In the genomic region with DNA sequence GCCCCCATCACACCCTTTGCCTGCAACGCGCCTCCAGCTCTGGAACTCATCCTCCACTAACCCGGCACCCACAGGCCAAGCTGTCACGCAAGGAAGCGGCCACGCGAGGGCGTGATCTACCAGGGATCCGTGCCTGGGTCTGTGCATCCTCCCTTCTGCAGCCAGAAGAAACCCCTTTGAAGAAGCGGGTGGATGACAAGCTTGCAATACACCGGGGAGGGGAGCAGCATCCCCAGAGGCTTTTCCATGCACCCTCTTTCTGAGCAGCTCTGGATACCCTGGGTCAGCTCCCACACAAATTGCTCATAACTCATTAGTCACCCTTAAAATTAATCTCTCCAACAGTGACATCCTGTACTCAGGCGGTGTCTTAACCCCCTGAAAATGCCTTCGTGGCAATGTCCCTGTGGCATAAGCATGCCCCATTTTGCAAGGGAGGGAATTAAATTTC, we compare ENCODE assay signal across 8 cellular contexts. TPM values are rescaled to one million over a fixed set of nuclear protein-coding genes. Genes with fewer than 3 reads are reported as not detected.
DNase-seq lines count a peak whose midpoint lies in the region; ATAC-seq and TF ChIP-seq lines count a peak whose summit lies in the region.

No MANE protein-coding gene starts in this region.

- H3K36me3 ChIP-seq in CD8-positive, alpha-beta T cell (ENCODE audit: insufficient read depth, low read length) = no peaks in the 10 kb centered on the region
- H3K36me3 ChIP-seq in HEK293 (ENCODE audit: control insufficient read depth in 2 of 2, insufficient read depth in 1 of 2, low read length in 2 of 2) = no peaks in the 10 kb centered on the region
- H3K36me3 ChIP-seq in PC-3 (ENCODE audit: low read depth, low read length) = no peaks in the 10 kb centered on the region
- no peaks in the 10 kb centered on the region for H3K36me3 ChIP-seq in fibroblast of lung (ENCODE audit: control insufficient read depth, insufficient read depth, low read length)
- H3K36me3 ChIP-seq in neuronal stem cell (replicated peaks in 1 of 2; ENCODE audit: control insufficient read depth in 2 of 2, insufficient read depth in 2 of 2, low read length in 2 of 2) = no peaks in the 10 kb centered on the region

- H3K4me3 ChIP-seq in CD8-positive, alpha-beta T cell (ENCODE audit: low read depth, low read length) = no peak overlapping the region
- H3K4me3 ChIP-seq in HEK293 (ENCODE audit: low read depth, low read length) (no peak overlapping the region), PC-3 (ENCODE audit: low read length) (no peak overlapping the region), fibroblast of lung (replicated peaks in 1 of 4; ENCODE audit: control extremely low read depth in 1 of 4, insufficient read depth in 1 of 4, low read depth in 3 of 4, low read length in 4 of 4) (no peak overlapping the region), neuronal stem cell (ENCODE audit: low read length in 2 of 2) (no peak overlapping the region)

- no peak overlapping the region for H2BK15ac ChIP-seq in neuronal stem cell (ENCODE audit: low read length)

- H3K36me3 Mint-ChIP-seq in CD8-positive, alpha-beta T cell = no peaks in the 10 kb centered on the region

- no peaks in the 10 kb centered on the region for H3K79me2 ChIP-seq in PC-3 (ENCODE audit: low read length)
- H3K79me2 ChIP-seq in fibroblast of lung (ENCODE audit: control insufficient read depth, insufficient read depth, low read length) = no peaks in the 10 kb centered on the region

- no peaks in the 10 kb centered on the region for H3K9me3 Mint-ChIP-seq in CD8-positive, alpha-beta T cell

- DNase-seq in CD8-positive, alpha-beta T cell = peak; percentile 72 to 88 (median 79)
- peak; percentile 82 for DNase-seq in PC-3
- peak; percentile 88 for DNase-seq in activated T-cell treated with anti-CD3 and anti-CD28 coated beads, Interleukin-2, amount 50 U/mL, for 1 hour
- peak; percentile 38 to 51 for DNase-seq in fibroblast of lung (ENCODE audit: low read depth in 2 of 2)
- DNase-seq in neuronal stem cell (ENCODE audit: low spot score) = peak; percentile 48
- peak in 46 of 49 donors; percentile 6 to 84 (median 61) for DNase-seq in substantia nigra (lab: John Stamatoyannopoulos, UW)

- intact Hi-C loops in CD8-positive, alpha-beta T cell (cut with DNase I, micrococcal nuclease) = loop anchor here (1.0 to 10.0 kb wide), 6 partner anchors 120 to 375 kb away; no protein-coding TSS in a partner anchor
- intact Hi-C loops in PC-3 (cut with micrococcal nuclease) = loop anchor here (2.0 to 5.0 kb wide), 2 partner anchors 107 to 208 kb away; no protein-coding TSS in a partner anchor

- H3F3A ChIP-seq in PC-3 (ENCODE audit: low read length, unreplicated experiment) = no peaks in the 10 kb centered on the region

- no peaks in the 10 kb centered on the region for H3K27me3 ChIP-seq in CD8-positive, alpha-beta T cell (ENCODE audit: insufficient read depth, low read length)
- H3K27me3 ChIP-seq in PC-3 (ENCODE audit: low read length) (no peaks in the 10 kb centered on the region), fibroblast of lung (ENCODE audit: control insufficient read depth, insufficient read depth, low read length) (peaks cover 4% of the 10 kb centered on the region), neuronal stem cell (ENCODE audit: control insufficient read depth in 3 of 3, insufficient read depth in 3 of 3, low read depth in 1 of 3, low read length in 3 of 3) (peaks cover 0 to 8% (median 0%) of the 10 kb centered on the region in 3 experiments)

- no peak overlapping the region for H3K27ac Mint-ChIP-seq in CD8-positive, alpha-beta T cell

- H3K9me3 ChIP-seq in CD8-positive, alpha-beta T cell (ENCODE audit: low read length) = no peaks in the 10 kb centered on the region
- H3K9me3 ChIP-seq in HEK293 (ENCODE audit: control insufficient read depth, insufficient read depth, low read depth, low read length) (no peaks in the 10 kb centered on the region), PC-3 (ENCODE audit: low read length) (no peaks in the 10 kb centered on the region), fibroblast of lung (ENCODE audit: control insufficient read depth, insufficient read depth, low read depth, low read length) (no peaks in the 10 kb centered on the region), neuronal stem cell (replicated peaks in 1 of 2; ENCODE audit: control insufficient read depth in 2 of 2, insufficient read depth in 1 of 2, low read depth in 1 of 2, low read length in 2 of 2) (no peaks in the 10 kb centered on the region)

- no peak overlapping the region for H2BK120ac ChIP-seq in neuronal stem cell (ENCODE audit: low read depth, low read length)

- POLR2A ChIA-PET in CD8-positive, alpha-beta T cell (lab: Charles Lee) = no interaction called here
- POLR2A ChIA-PET in HEK293 (lab: Yijun Ruan, JAX) (no interaction called here), PC-3 (lab: Charles Lee; ENCODE audit: unreplicated experiment) (no interaction called here)

- H2AFZ ChIP-seq in PC-3 (ENCODE audit: low read length) = no peak overlapping the region
- H2AFZ ChIP-seq in fibroblast of lung (ENCODE audit: low read length) = no peak overlapping the region
- no peak overlapping the region for H2AFZ ChIP-seq in neuronal stem cell (ENCODE audit: low read length)

- H3K4me1 ChIP-seq in CD8-positive, alpha-beta T cell (ENCODE audit: insufficient read depth, low read length) = no peaks in the 10 kb centered on the region
- H3K4me1 ChIP-seq in HEK293 (ENCODE audit: control insufficient read depth, insufficient read depth, low read length) (no peaks in the 10 kb centered on the region), PC-3 (ENCODE audit: insufficient read depth, low read length) (peaks cover 9% of the 10 kb centered on the region; the same call in 1 of the 2 replicates), fibroblast of lung (ENCODE audit: control insufficient read depth, extremely low read depth, insufficient read depth, low read length) (no peaks in the 10 kb centered on the region), neuronal stem cell (ENCODE audit: control insufficient read depth in 2 of 2, insufficient read depth in 1 of 2, low read depth in 1 of 2, low read length in 2 of 2) (peaks cover 0 to 2% of the 10 kb centered on the region in 2 donors)

- no peak overlapping the region for H3K4ac ChIP-seq in neuronal stem cell (ENCODE audit: low read length)

- no peak overlapping the region for H4K8ac ChIP-seq in neuronal stem cell (ENCODE audit: low read depth, low read length)

- H3K4me2 ChIP-seq in PC-3 (ENCODE audit: low read length) = no peak overlapping the region
- H3K4me2 ChIP-seq in fibroblast of lung (ENCODE audit: extremely low read depth, insufficient read depth, low read length) = no peak overlapping the region
- H3K4me2 ChIP-seq in neuronal stem cell (ENCODE audit: insufficient read depth, low read length, poor library complexity, severe bottlenecking) = no peak overlapping the region

- H2AK5ac ChIP-seq in neuronal stem cell (ENCODE audit: low read depth, low read length) = no peak overlapping the region

- no peaks in the 10 kb centered on the region for H3K9me2 ChIP-seq in PC-3 (replicated peaks; ENCODE audit: low read length)

- peak; percentile 95 for ATAC-seq in CD8-positive, alpha-beta T cell
- peak; percentile 78 for ATAC-seq in PC-3
- ATAC-seq in HG03196 (IDR thresholded peaks at IDR 0.05; ENCODE audit: unreplicated experiment) = no peak

- WGBS in neuronal stem cell (ENCODE audit: extremely low coverage in 2 of 2, insufficient read length in 2 of 2, insufficient replicate concordance in 1 of 2), 2 donors = no CpG with 5 or more reads among the region's 13 CpGs

- no peak overlapping the region for H2BK12ac ChIP-seq in neuronal stem cell (ENCODE audit: low read length)

- CTCF ChIA-PET in CD8-positive, alpha-beta T cell (lab: Charles Lee) = interaction anchor here (0.6 to 10.5 kb wide), 53 partner anchors 10 to 723 kb away, joined by 3 to 210 read pairs (median 4); no protein-coding TSS in a partner anchor
- CTCF ChIA-PET in HEK293 (lab: Yijun Ruan, JAX) = interaction anchor here (0.6 to 7.3 kb wide), 28 partner anchors 10 to 888 kb away, joined by 3 to 63 read pairs (median 6); a partner anchor contains a TSS
- CTCF ChIA-PET in PC-3 (lab: Charles Lee) = interaction anchor here (1.2 to 1.6 kb wide), 3 partner anchors 152 to 293 kb away, joined by 3 to 10 read pairs (median 8); no protein-coding TSS in a partner anchor

- peaks cover 5% of the 10 kb centered on the region for H3K4me1 Mint-ChIP-seq in CD8-positive, alpha-beta T cell (ENCODE audit: low read depth)

- no peak overlapping the region for H3K14ac ChIP-seq in neuronal stem cell (ENCODE audit: low read length)

- no peaks in the 10 kb centered on the region for H3K79me1 ChIP-seq in neuronal stem cell (ENCODE audit: low read depth, low read length)

- TF ChIP-seq CTCF in CD8-positive, alpha-beta T cell (IDR thresholded peaks at IDR 0.05) = peak; percentile 75
- TF ChIP-seq CTCF in HEK293 (tag by site-specific recombination; IDR thresholded peaks at IDR 0.05) (peak; percentile 76), PC-3 (conservative IDR thresholded peaks at IDR 0.05; ENCODE audit: low read depth, low read length) (peak; percentile 90), fibroblast of lung (conservative IDR thresholded peaks at IDR 0.05 in 1 of 2, IDR thresholded peaks at IDR 0.05 in 1 of 2; ENCODE audit: low read depth in 1 of 2, low read length in 2 of 2) (peak; percentile 57 to 75)

- H3K4me3 Mint-ChIP-seq in CD8-positive, alpha-beta T cell = no peak overlapping the region

- no peak overlapping the region for H3K23ac ChIP-seq in neuronal stem cell (ENCODE audit: low read depth, low read length, poor library complexity)

- no peak overlapping the region for H3K18ac ChIP-seq in neuronal stem cell (ENCODE audit: low read length)

- H4K91ac ChIP-seq in neuronal stem cell (ENCODE audit: low read depth, low read length, poor library complexity) = no peak overlapping the region

- H3K9ac ChIP-seq in PC-3 (ENCODE audit: low read length) (no peak overlapping the region), fibroblast of lung (ENCODE audit: insufficient read depth, low read length) (no peak overlapping the region), neuronal stem cell (ENCODE audit: low read depth, low read length, poor library complexity) (no peak overlapping the region)

- no TSS peak for BruUV-seq in PC-3 (replicated peaks; lab: Mats Ljungman, UMichigan)

- no peak overlapping the region for H2BK5ac ChIP-seq in neuronal stem cell (ENCODE audit: low read length)

- H4K20me1 ChIP-seq in PC-3 (ENCODE audit: low read length) = no peaks in the 10 kb centered on the region
- H4K20me1 ChIP-seq in fibroblast of lung (ENCODE audit: control insufficient read depth, extremely low read depth, insufficient read depth, low read length) = no peaks in the 10 kb centered on the region

- H3K27me3 Mint-ChIP-seq in CD8-positive, alpha-beta T cell (ENCODE audit: low read depth) = peaks cover 2% of the 10 kb centered on the region

- H3K27ac ChIP-seq in CD8-positive, alpha-beta T cell (ENCODE audit: low read depth, low read length) = no peak overlapping the region
- H3K27ac ChIP-seq in HEK293 (ENCODE audit: extremely low read depth, low read depth, low read length) (no peak overlapping the region), PC-3 (ENCODE audit: low read length) (no peak overlapping the region), fibroblast of lung (ENCODE audit: insufficient read depth, low read length) (no peak overlapping the region), neuronal stem cell (replicated peaks; ENCODE audit: low read length) (no peak overlapping the region), substantia nigra (ENCODE audit: low read depth, low read length, poor library complexity, severe bottlenecking) (no peak overlapping the region)

RNA-seq across cellular contexts. Expression of a gene that starts 47.6 kb away (rescaled TPM):
- 10 to 100 TPM; 32.4 to 33.5 TPM for total RNA-seq in CD8-positive, alpha-beta T cell
- total RNA-seq in PC-3 (2014; rRNA removed) = 20.7 and 27.2 TPM in 2 replicates
- 11.4 and 13.4 TPM in 2 replicates for total RNA-seq in fibroblast of lung
- 29.0 and 36.1 TPM in 2 replicates for polyA plus RNA-seq in fibroblast of lung
- 24.2 and 31.2 TPM in 2 replicates for polyA plus RNA-seq in fibroblast of lung (2012)
- polyA minus RNA-seq in fibroblast of lung (ENCODE audit: low replicate concordance) = 0.94 and 3.5 TPM in 2 replicates
- 17.1 TPM for polyA plus RNA-seq in neuronal stem cell (2013, experiment 1 of 2)
- polyA plus RNA-seq in neuronal stem cell (2013, experiment 2 of 2) = 17.3 TPM
